In the genomic region with DNA sequence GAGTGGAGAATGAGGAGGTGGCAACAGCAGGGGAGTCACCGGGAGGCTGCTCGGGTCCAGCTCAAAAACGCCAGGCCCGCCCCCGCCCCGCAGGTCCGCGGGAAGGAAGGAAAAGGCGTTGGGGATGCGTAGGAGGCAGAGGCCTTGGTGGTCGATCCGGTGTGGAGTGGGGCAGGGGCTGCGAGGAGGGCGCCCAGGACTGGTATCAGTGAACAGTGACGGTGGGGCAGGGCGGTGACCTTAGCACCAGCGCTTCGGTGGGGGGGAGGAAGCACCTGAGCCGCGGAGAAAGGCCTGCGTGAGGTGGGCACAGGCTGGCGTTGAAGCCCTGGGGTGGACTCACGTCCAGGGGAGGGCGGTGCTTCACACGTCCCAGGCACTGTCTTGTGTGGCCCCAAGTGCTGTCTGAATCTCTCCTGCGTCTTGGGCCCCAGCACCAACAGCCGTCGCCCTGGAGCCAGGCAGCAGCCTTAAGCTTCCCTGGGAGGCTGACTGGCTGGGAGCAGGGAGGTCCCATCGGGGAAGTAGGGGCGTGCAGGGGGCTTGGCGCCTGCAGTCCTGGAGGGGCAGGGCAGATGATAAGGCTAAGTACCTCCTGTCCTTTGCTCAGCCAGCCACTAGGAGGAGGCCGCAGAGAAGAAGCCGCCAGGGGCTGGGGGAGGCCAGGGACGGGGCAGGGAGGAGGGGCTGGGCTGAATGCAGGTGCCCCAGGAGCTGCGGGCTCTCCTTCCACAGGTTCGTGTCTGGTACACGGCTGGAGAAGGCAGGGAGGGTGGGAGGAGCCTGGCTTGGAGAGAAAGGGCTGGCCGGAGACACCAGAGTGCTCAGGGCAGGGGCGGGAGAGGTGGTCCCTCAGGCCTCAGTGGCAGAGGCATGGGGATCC, we compare ENCODE assay signal across 1 cellular context.
TF ChIP-seq lines count a peak whose summit lies in the region.

No MANE protein-coding gene starts in this region.

TF ChIP-seq in HepG2, 621 proteins besides CTCF, POLR2A, EP300 and RAD21 (continued from another document and continues in another):
- TF ChIP-seq, protein P1, sequence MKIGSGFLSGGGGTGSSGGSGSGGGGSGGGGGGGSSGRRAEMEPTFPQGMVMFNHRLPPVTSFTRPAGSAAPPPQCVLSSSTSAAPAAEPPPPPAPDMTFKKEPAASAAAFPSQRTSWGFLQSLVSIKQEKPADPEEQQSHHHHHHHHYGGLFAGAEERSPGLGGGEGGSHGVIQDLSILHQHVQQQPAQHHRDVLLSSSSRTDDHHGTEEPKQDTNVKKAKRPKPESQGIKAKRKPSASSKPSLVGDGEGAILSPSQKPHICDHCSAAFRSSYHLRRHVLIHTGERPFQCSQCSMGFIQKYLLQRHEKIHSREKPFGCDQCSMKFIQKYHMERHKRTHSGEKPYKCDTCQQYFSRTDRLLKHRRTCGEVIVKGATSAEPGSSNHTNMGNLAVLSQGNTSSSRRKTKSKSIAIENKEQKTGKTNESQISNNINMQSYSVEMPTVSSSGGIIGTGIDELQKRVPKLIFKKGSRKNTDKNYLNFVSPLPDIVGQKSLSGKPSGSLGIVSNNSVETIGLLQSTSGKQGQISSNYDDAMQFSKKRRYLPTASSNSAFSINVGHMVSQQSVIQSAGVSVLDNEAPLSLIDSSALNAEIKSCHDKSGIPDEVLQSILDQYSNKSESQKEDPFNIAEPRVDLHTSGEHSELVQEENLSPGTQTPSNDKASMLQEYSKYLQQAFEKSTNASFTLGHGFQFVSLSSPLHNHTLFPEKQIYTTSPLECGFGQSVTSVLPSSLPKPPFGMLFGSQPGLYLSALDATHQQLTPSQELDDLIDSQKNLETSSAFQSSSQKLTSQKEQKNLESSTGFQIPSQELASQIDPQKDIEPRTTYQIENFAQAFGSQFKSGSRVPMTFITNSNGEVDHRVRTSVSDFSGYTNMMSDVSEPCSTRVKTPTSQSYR (CRISPR knock-in tag; IDR thresholded peaks at IDR 0.05; ENCODE audit: borderline replicate concordance), result no peak; the same call in 1 of the 2 replicates
- TF ChIP-seq ZNF350 (CRISPR knock-in tag; IDR thresholded peaks at IDR 0.05; ENCODE audit: borderline replicate concordance, low read depth) (peak; percentile 64; the same call in 1 of the 2 replicates), HNRNPK (IDR thresholded peaks at IDR 0.05; ENCODE audit: low read depth, low read length, poor library complexity, severe bottlenecking) (no peak), MEIS2 (CRISPR knock-in tag; IDR thresholded peaks at IDR 0.05) (peak; percentile 13; the same call in 1 of the 2 replicates), JARID2 (CRISPR knock-in tag; IDR thresholded peaks at IDR 0.05; ENCODE audit: insufficient replicate concordance) (no peak), HNRNPLL (IDR thresholded peaks at IDR 0.05; ENCODE audit: low read depth, low read length, poor library complexity, severe bottlenecking) (peak; percentile 36), ZBTB7B (CRISPR knock-in tag; IDR thresholded peaks at IDR 0.05) (peak; percentile 77), ZNF143 (CRISPR knock-in tag; IDR thresholded peaks at IDR 0.05) (0 out of 2 replicates have a peak, but pooled peaks have one; percentile 33), ZNF777 (CRISPR knock-in tag; IDR thresholded peaks at IDR 0.05) (peak; percentile 94), RXRB (CRISPR knock-in tag; IDR thresholded peaks at IDR 0.05; ENCODE audit: borderline replicate concordance) (0 out of 2 replicates have a peak, but pooled peaks have one; percentile 8), ZNF768 (CRISPR knock-in tag; IDR thresholded peaks at IDR 0.05) (no peak; the same call in 1 of the 2 replicates), ZNF253 (CRISPR knock-in tag; IDR thresholded peaks at IDR 0.05; ENCODE audit: borderline replicate concordance) (no peak), ZNF788 (CRISPR knock-in tag; IDR thresholded peaks at IDR 0.05; ENCODE audit: borderline replicate concordance) (peak; percentile 45; the same call in 1 of the 2 replicates), ZNF546 (CRISPR knock-in tag; conservative IDR thresholded peaks at IDR 0.05) (peak; percentile 56; the same call in 1 of the 2 replicates), PHF8 (CRISPR knock-in tag; IDR thresholded peaks at IDR 0.05) (peak; percentile 42; the same call in 1 of the 2 replicates), ZFY (CRISPR knock-in tag; IDR thresholded peaks at IDR 0.05) (peak; percentile 27; the same call in 1 of the 2 replicates), KLF9 (CRISPR knock-in tag; IDR thresholded peaks at IDR 0.05; ENCODE audit: low read depth) (no peak), RXRA (CRISPR knock-in tag; IDR thresholded peaks at IDR 0.05) (peak; percentile 39; the same call in 1 of the 2 replicates), ZC3H13 (CRISPR knock-in tag; IDR thresholded peaks at IDR 0.05) (no peak), ZNF329 (CRISPR knock-in tag; IDR thresholded peaks at IDR 0.05; ENCODE audit: low read depth) (no peak), NONO (IDR thresholded peaks at IDR 0.05) (no peak), NONO (CRISPR knock-in tag; conservative IDR thresholded peaks at IDR 0.05) (peak; percentile 65), ZNF556 (CRISPR knock-in tag; IDR thresholded peaks at IDR 0.05; ENCODE audit: borderline replicate concordance) (no peak), RARA (CRISPR knock-in tag; IDR thresholded peaks at IDR 0.05) (peak; percentile 15; the same call in 1 of the 2 replicates), ZNF839 (CRISPR knock-in tag; IDR thresholded peaks at IDR 0.05; ENCODE audit: borderline replicate concordance) (no peak), BHLHE40 (IDR thresholded peaks at IDR 0.05; ENCODE audit: low read length) (no peak), YEATS4 (CRISPR knock-in tag; IDR thresholded peaks at IDR 0.05; ENCODE audit: borderline replicate concordance) (peak; percentile 24; the same call in 1 of the 2 replicates), ZNF879 (CRISPR knock-in tag; IDR thresholded peaks at IDR 0.05) (no peak)
- TF ChIP-seq, protein P2, sequence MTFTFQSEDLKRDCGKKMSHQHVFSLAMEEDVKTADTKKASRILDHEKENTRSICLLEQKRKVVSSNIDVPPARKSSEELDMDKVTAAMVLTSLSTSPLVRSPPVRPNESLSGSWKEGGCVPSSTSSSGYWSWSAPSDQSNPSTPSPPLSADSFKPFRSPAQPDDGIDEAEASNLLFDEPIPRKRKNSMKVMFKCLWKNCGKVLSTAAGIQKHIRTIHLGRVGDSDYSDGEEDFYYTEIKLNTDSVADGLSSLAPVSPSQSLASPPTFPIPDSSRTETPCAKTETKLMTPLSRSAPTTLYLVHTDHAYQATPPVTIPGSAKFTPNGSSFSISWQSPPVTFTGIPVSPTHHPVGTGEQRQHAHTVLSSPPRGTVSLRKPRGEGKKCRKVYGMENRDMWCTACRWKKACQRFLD (CRISPR knock-in tag; IDR thresholded peaks at IDR 0.05; ENCODE audit: borderline replicate concordance), result 0 out of 2 replicates have a peak, but pooled peaks have one; percentile 28
- TF ChIP-seq, protein P3, sequence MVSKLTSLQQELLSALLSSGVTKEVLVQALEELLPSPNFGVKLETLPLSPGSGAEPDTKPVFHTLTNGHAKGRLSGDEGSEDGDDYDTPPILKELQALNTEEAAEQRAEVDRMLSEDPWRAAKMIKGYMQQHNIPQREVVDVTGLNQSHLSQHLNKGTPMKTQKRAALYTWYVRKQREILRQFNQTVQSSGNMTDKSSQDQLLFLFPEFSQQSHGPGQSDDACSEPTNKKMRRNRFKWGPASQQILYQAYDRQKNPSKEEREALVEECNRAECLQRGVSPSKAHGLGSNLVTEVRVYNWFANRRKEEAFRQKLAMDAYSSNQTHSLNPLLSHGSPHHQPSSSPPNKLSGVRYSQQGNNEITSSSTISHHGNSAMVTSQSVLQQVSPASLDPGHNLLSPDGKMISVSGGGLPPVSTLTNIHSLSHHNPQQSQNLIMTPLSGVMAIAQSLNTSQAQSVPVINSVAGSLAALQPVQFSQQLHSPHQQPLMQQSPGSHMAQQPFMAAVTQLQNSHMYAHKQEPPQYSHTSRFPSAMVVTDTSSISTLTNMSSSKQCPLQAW (CRISPR knock-in tag; IDR thresholded peaks at IDR 0.05), result peak; percentile 16; the same call in 1 of the 2 replicates
- TF ChIP-seq, protein P4, sequence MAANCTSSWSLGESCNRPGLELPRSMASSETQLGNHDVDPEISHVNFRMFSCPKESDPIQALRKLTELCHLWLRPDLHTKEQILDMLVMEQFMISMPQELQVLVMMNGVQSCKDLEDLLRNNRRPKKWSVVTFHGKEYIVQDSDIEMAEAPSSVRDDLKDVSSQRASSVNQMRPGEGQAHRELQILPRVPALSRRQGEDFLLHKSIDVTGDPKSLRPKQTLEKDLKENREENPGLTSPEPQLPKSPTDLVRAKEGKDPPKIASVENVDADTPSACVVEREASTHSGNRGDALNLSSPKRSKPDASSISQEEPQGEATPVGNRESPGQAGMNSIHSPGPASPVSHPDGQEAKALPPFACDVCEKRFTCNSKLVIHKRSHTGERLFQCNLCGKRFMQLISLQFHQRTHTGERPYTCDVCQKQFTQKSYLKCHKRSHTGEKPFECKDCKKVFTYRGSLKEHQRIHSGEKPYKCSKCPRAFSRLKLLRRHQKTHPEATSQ (CRISPR knock-in tag; IDR thresholded peaks at IDR 0.05; ENCODE audit: borderline replicate concordance), result no peak
- TF ChIP-seq, protein P5, sequence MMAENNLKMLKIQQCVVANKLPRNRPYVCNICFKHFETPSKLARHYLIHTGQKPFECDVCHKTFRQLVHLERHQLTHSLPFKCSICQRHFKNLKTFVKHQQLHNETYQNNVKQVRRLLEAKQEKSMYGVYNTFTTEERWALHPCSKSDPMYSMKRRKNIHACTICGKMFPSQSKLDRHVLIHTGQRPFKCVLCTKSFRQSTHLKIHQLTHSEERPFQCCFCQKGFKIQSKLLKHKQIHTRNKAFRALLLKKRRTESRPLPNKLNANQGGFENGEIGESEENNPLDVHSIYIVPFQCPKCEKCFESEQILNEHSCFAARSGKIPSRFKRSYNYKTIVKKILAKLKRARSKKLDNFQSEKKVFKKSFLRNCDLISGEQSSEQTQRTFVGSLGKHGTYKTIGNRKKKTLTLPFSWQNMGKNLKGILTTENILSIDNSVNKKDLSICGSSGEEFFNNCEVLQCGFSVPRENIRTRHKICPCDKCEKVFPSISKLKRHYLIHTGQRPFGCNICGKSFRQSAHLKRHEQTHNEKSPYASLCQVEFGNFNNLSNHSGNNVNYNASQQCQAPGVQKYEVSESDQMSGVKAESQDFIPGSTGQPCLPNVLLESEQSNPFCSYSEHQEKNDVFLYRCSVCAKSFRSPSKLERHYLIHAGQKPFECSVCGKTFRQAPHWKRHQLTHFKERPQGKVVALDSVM (CRISPR knock-in tag; IDR thresholded peaks at IDR 0.05), result peak; percentile 27; the same call in 1 of the 2 replicates
- TF ChIP-seq, protein P6, sequence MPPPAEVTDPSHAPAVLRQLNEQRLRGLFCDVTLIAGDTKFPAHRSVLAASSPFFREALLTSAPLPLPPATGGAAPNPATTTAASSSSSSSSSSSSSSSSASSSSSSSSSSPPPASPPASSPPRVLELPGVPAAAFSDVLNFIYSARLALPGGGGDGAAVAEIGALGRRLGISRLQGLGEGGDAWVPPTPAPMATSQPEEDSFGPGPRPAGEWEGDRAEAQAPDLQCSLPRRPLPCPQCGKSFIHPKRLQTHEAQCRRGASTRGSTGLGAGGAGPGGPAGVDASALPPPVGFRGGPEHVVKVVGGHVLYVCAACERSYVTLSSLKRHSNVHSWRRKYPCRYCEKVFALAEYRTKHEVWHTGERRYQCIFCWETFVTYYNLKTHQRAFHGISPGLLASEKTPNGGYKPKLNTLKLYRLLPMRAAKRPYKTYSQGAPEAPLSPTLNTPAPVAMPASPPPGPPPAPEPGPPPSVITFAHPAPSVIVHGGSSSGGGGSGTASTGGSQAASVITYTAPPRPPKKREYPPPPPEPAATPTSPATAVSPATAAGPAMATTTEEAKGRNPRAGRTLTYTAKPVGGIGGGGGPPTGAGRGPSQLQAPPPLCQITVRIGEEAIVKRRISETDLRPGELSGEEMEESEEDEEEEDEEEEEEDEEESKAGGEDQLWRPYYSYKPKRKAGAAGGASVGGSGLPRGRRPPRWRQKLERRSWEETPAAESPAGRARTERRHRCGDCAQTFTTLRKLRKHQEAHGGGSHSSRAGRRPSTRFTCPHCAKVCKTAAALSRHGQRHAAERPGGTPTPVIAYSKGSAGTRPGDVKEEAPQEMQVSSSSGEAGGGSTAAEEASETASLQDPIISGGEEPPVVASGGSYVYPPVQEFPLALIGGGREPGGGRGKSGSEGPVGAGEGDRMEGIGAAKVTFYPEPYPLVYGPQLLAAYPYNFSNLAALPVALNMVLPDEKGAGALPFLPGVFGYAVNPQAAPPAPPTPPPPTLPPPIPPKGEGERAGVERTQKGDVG (CRISPR knock-in tag; IDR thresholded peaks at IDR 0.05; ENCODE audit: borderline replicate concordance), result 0 out of 2 replicates have a peak, but pooled peaks have one; percentile 49
- TF ChIP-seq, protein P7, sequence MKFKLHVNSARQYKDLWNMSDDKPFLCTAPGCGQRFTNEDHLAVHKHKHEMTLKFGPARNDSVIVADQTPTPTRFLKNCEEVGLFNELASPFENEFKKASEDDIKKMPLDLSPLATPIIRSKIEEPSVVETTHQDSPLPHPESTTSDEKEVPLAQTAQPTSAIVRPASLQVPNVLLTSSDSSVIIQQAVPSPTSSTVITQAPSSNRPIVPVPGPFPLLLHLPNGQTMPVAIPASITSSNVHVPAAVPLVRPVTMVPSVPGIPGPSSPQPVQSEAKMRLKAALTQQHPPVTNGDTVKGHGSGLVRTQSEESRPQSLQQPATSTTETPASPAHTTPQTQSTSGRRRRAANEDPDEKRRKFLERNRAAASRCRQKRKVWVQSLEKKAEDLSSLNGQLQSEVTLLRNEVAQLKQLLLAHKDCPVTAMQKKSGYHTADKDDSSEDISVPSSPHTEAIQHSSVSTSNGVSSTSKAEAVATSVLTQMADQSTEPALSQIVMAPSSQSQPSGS (CRISPR knock-in tag; IDR thresholded peaks at IDR 0.05), result peak; percentile 42; the same call in 1 of the 2 replicates
- TF ChIP-seq, protein P8, sequence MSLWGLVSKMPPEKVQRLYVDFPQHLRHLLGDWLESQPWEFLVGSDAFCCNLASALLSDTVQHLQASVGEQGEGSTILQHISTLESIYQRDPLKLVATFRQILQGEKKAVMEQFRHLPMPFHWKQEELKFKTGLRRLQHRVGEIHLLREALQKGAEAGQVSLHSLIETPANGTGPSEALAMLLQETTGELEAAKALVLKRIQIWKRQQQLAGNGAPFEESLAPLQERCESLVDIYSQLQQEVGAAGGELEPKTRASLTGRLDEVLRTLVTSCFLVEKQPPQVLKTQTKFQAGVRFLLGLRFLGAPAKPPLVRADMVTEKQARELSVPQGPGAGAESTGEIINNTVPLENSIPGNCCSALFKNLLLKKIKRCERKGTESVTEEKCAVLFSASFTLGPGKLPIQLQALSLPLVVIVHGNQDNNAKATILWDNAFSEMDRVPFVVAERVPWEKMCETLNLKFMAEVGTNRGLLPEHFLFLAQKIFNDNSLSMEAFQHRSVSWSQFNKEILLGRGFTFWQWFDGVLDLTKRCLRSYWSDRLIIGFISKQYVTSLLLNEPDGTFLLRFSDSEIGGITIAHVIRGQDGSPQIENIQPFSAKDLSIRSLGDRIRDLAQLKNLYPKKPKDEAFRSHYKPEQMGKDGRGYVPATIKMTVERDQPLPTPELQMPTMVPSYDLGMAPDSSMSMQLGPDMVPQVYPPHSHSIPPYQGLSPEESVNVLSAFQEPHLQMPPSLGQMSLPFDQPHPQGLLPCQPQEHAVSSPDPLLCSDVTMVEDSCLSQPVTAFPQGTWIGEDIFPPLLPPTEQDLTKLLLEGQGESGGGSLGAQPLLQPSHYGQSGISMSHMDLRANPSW (CRISPR knock-in tag; IDR thresholded peaks at IDR 0.05; ENCODE audit: borderline replicate concordance), result peak; percentile 15; the same call in 1 of the 2 replicates
